Comparison of ENCODE assay signal across 18 cellular contexts in genomic region chr12:1846421-1847405, GRCh38. TPM values are rescaled to one million over a fixed set of nuclear protein-coding genes. Genes with fewer than 3 reads are reported as not detected.
DNase-seq lines count a peak whose midpoint lies in the region; ATAC-seq and TF ChIP-seq lines count a peak whose summit lies in the region.
"Had no signal": no experiment of that assay in that cellular context is flagged by ENCODE, and none has a peak within 500 bp of the region (broad histone marks: within the 10 kb centered on the region; RNA-seq: fewer than 3 reads in every experiment).

No MANE protein-coding gene starts in this region.

- H3K4me1 Mint-ChIP-seq in WTC11 (peaks cover 26% of the 10 kb centered on the region), nephron progenitor cell (peaks cover 47% of the 10 kb centered on the region)
- H3K4me1 Mint-ChIP-seq in CD4-positive, alpha-beta T cell (ENCODE audit: low read depth), result peaks cover 6% of the 10 kb centered on the region

- DNase-seq in activated CD8-positive, alpha-beta memory T cell treated with anti-CD3 and anti-CD28 coated beads, Interleukin-2, amount 50 U/mL, for 4 hours, result peak; percentile 8
- no peak for DNase-seq in activated CD8-positive, alpha-beta memory T cell treated with anti-CD3 and anti-CD28 coated beads, Interleukin-2, amount 50 U/mL, for 48 hours
- DNase-seq in WTC11 (ENCODE audit: low spot score), result peak; percentile 7
- no peak for DNase-seq in nephron progenitor cell
- peak; percentile 55 for DNase-seq in upper lobe of right lung
- no peak for DNase-seq in CD4-positive, alpha-beta T cell
- no peak for DNase-seq in NCI-H2227 treated with DMSO at 0.1 percent for 48 hours (lab: John Stamatoyannopoulos, UW)
- DNase-seq: 8988T, COR-L47, NCI-H1048, NCI-H2081 treated with DMSO at 0.1 percent for 48 hours, NCI-H510A treated with DMSO at 0.1 percent for 48 hours, NCI-H82, Right ventricle myocardium superior had no signal

- CTCF ChIA-PET in WTC11 (lab: Charles Lee), result no interaction called here
- CTCF ChIA-PET in CD4-positive, alpha-beta T cell (lab: Charles Lee), result no interaction called here

- peaks cover 16% of the 10 kb centered on the region for H3K27me3 ChIP-seq in upper lobe of right lung
- H3K27me3 ChIP-seq in CD4-positive, alpha-beta T cell (ENCODE audit: control insufficient read depth, insufficient read depth, low read length), result no peaks in the 10 kb centered on the region

- no peaks in the 10 kb centered on the region for H3K36me3 Mint-ChIP-seq in WTC11
- no peaks in the 10 kb centered on the region for H3K36me3 Mint-ChIP-seq in nephron progenitor cell (ENCODE audit: low read depth)
- no peaks in the 10 kb centered on the region for H3K36me3 Mint-ChIP-seq in CD4-positive, alpha-beta T cell (ENCODE audit: low read depth)

- H3K4me1 ChIP-seq in upper lobe of right lung, result no peaks in the 10 kb centered on the region

- TF ChIP-seq CTCF in WTC11 (IDR thresholded peaks at IDR 0.05) (no peak), nephron progenitor cell (IDR thresholded peaks at IDR 0.05) (no peak), upper lobe of right lung (IDR thresholded peaks at IDR 0.05) (no peak)
- TF ChIP-seq CTCF in CD4-positive, alpha-beta T cell (IDR thresholded peaks at IDR 0.05), result no peak

- POLR2A ChIA-PET in WTC11 (lab: Charles Lee), result no interaction called here
- POLR2A ChIA-PET in CD4-positive, alpha-beta T cell (lab: Charles Lee), result no interaction called here

- no peak overlapping the region for H3K27ac ChIP-seq in upper lobe of right lung
- H3K27ac ChIP-seq in CD4-positive, alpha-beta T cell (ENCODE audit: low read depth, low read length), result no peak overlapping the region
- H3K27ac ChIP-seq: KMS-11 had no signal

- H3K27ac Mint-ChIP-seq in WTC11 (no peak overlapping the region), nephron progenitor cell (peak overlapping the region; percentile 68)
- no peak overlapping the region for H3K27ac Mint-ChIP-seq in CD4-positive, alpha-beta T cell

- no peaks in the 10 kb centered on the region for H3K9me3 Mint-ChIP-seq in WTC11
- no peaks in the 10 kb centered on the region for H3K9me3 Mint-ChIP-seq in nephron progenitor cell
- H3K9me3 Mint-ChIP-seq in CD4-positive, alpha-beta T cell, result no peaks in the 10 kb centered on the region

- no peak for ATAC-seq in WTC11
- no peak for ATAC-seq in upper lobe of right lung
- ATAC-seq in CD4-positive, alpha-beta T cell (ENCODE audit: poor library complexity), result no peak
- no peak for ATAC-seq in HG03097 (IDR thresholded peaks at IDR 0.05; ENCODE audit: low FRiP score, unreplicated experiment)

- H3K27me3 Mint-ChIP-seq in WTC11 (ENCODE audit: low read depth) (no peaks in the 10 kb centered on the region), nephron progenitor cell (ENCODE audit: low read depth, poor library complexity) (peaks cover 45% of the 10 kb centered on the region)
- H3K27me3 Mint-ChIP-seq in CD4-positive, alpha-beta T cell, result peaks cover 4% of the 10 kb centered on the region

- intact Hi-C loops in upper lobe of right lung (cut with DNase I), result no loop called here
- intact Hi-C loops in CD4-positive, alpha-beta T cell (cut with DNase I, micrococcal nuclease), result no loop called here

- H3K4me3 Mint-ChIP-seq in WTC11, result no peak overlapping the region
- H3K4me3 Mint-ChIP-seq in nephron progenitor cell, result no peak overlapping the region
- H3K4me3 Mint-ChIP-seq in CD4-positive, alpha-beta T cell, result no peak overlapping the region

- no peaks in the 10 kb centered on the region for H3K9me3 ChIP-seq in upper lobe of right lung
- no peaks in the 10 kb centered on the region for H3K9me3 ChIP-seq in CD4-positive, alpha-beta T cell (ENCODE audit: control insufficient read depth, low read length)

- H3K4me3 ChIP-seq in upper lobe of right lung, result no peak overlapping the region

- H3K36me3 ChIP-seq in upper lobe of right lung, result no peaks in the 10 kb centered on the region

TF ChIP-seq in WTC11, 78 proteins besides CTCF, POLR2A, EP300 and RAD21 (continues in another document):
- TF ChIP-seq ATF2 (CRISPR knock-in tag; IDR thresholded peaks at IDR 0.05; ENCODE audit: borderline replicate concordance, low read depth) (no peak), SOX15 (CRISPR knock-in tag; IDR thresholded peaks at IDR 0.05) (no peak), ZNF416 (CRISPR knock-in tag; IDR thresholded peaks at IDR 0.05) (no peak), MYBL2 (CRISPR knock-in tag; IDR thresholded peaks at IDR 0.05) (no peak), ERG (CRISPR knock-in tag; IDR thresholded peaks at IDR 0.05) (no peak), JAZF1 (CRISPR knock-in tag; IDR thresholded peaks at IDR 0.05) (no peak), ATF6 (CRISPR knock-in tag; IDR thresholded peaks at IDR 0.05) (no peak), ZNF396 (CRISPR knock-in tag; IDR thresholded peaks at IDR 0.05; ENCODE audit: borderline replicate concordance) (no peak), E2F5 (CRISPR knock-in tag; IDR thresholded peaks at IDR 0.05) (no peak), ZNF281 (CRISPR knock-in tag; IDR thresholded peaks at IDR 0.05) (no peak), ELF4 (CRISPR knock-in tag; IDR thresholded peaks at IDR 0.05; ENCODE audit: low read depth) (no peak), ZBTB21 (CRISPR knock-in tag; IDR thresholded peaks at IDR 0.05; ENCODE audit: borderline replicate concordance) (no peak)

RNA-seq across cellular contexts. Expression of gene LRTM2, which starts 26.3 kb away (rescaled TPM):
- total RNA-seq in WTC11 (2021), result 0.30 to 0.66 TPM (median 0.34 TPM) in 3 replicates
- total RNA-seq in upper lobe of right lung, result not detected
- total RNA-seq in CD4-positive, alpha-beta T cell, result under 1 TPM in 1 of 2 experiments, not detected in 1; 0.11 TPM
- total RNA-seq: H4, M059J, Right ventricle myocardium superior had no signal

Comparison
In these comparisons a context has a peak if more than half of its experiments do, and no peak if none do; other contexts are left out.
1. DNase-seq: peak in activated CD8-positive, alpha-beta memory T cell treated with anti-CD3 and anti-CD28 coated beads, Interleukin-2, amount 50 U/mL, for 4 hours (single experiment), WTC11 (single experiment) and upper lobe of right lung (single experiment); none in activated CD8-positive, alpha-beta memory T cell treated with anti-CD3 and anti-CD28 coated beads, Interleukin-2, amount 50 U/mL, for 48 hours (single experiment), nephron progenitor cell (single experiment), CD4-positive, alpha-beta T cell (0 of 10) and NCI-H2227 treated with DMSO at 0.1 percent for 48 hours (single experiment).